1 cellular context compared by ENCODE assay signal in genomic region chr13:49641810-49642291, GRCh38.
TF ChIP-seq lines count a peak whose summit lies in the region.

No MANE protein-coding gene starts in this region.

TF ChIP-seq in SK-N-SH treated with all-trans-retinoic acid at 6 μM for 48 hours, 23 proteins besides CTCF, POLR2A, EP300 and RAD21 (continued from another document):
- TF ChIP-seq CREB5 (CRISPR knock-in tag; IDR thresholded peaks at IDR 0.05; ENCODE audit: low read depth) (no peak), RARB (CRISPR knock-in tag; IDR thresholded peaks at IDR 0.05) (no peak), TSHZ2 (CRISPR knock-in tag; IDR thresholded peaks at IDR 0.05) (no peak), GLIS3 (CRISPR knock-in tag; IDR thresholded peaks at IDR 0.05) (no peak), SNAI2 (CRISPR knock-in tag; IDR thresholded peaks at IDR 0.05) (no peak)
